Comparison of ENCODE assay signal across 8 cellular contexts in genomic region chr12:45214739-45215418, GRCh38. TPM values are rescaled to one million over a fixed set of nuclear protein-coding genes. Genes with fewer than 3 reads are reported as not detected.
A peak's percentile ranks its signal among the peaks of the same experiment; 100 is the strongest.
DNase-seq lines count a peak whose midpoint lies in the region; FAIRE-seq and TF ChIP-seq lines count a peak whose summit lies in the region.

No MANE protein-coding gene starts in this region.

- H3K36me3 ChIP-seq in kidney epithelial cell (ENCODE audit: control insufficient read depth, insufficient read depth, low read length) (no peaks in the 10 kb centered on the region), testis (ENCODE audit: low read depth, missing control alignments) (no peaks in the 10 kb centered on the region)

- H3K27ac Mint-ChIP-seq in activated naive CD4-positive, alpha-beta T cell treated with anti-CD3 and anti-CD28 coated beads, Interleukin-2, amount 50 U/mL, for 24 hours, result peak overlapping the region; percentile 91
- peak overlapping the region; percentile 84 for H3K27ac Mint-ChIP-seq in activated naive CD8-positive, alpha-beta T cell treated with anti-CD3 and anti-CD28 coated beads for 36 hours

- H3K4me3 Mint-ChIP-seq in activated naive CD4-positive, alpha-beta T cell treated with anti-CD3 and anti-CD28 coated beads, Interleukin-2, amount 50 U/mL, for 24 hours, result peak overlapping the region; percentile 94
- peak overlapping the region; percentile 87 for H3K4me3 Mint-ChIP-seq in activated naive CD8-positive, alpha-beta T cell treated with anti-CD3 and anti-CD28 coated beads for 36 hours

- H3K9me3 ChIP-seq in testis, result no peaks in the 10 kb centered on the region

- H3K27me3 ChIP-seq in kidney epithelial cell (ENCODE audit: control insufficient read depth, insufficient read depth, low read length) (no peaks in the 10 kb centered on the region), testis (no peaks in the 10 kb centered on the region)

- no peak for FAIRE-seq in D721Med (lab: Jason Lieb, UNC)

- no peak for DNase-seq in activated naive CD4-positive, alpha-beta T cell treated with Interleukin-2 at 50 U/mL for 16 hours
- DNase-seq in activated naive CD8-positive, alpha-beta T cell treated with anti-CD3 and anti-CD28 coated beads for 36 hours, result no peak
- DNase-seq in kidney epithelial cell (ENCODE audit: low read depth) (no peak), testis (peak; percentile 39), NCI-H446 (lab: John Stamatoyannopoulos, UW) (no peak), middle frontal gyrus (ENCODE audit: extremely low spot score, low spot score) (no peak), D721Med (ENCODE audit: insufficient read length, low spot score) (no peak)

- TF ChIP-seq CTCF in kidney epithelial cell (IDR thresholded peaks at IDR 0.05; ENCODE audit: insufficient read depth, low read length, poor library complexity, severe bottlenecking) (no peak), testis (IDR thresholded peaks at IDR 0.05) (peak in 1 of 3 experiments; percentile 0), D721Med (IDR thresholded peaks at IDR 0.05; ENCODE audit: insufficient read depth, missing control alignments) (no peak)

- H3K27me3 Mint-ChIP-seq in activated naive CD4-positive, alpha-beta T cell treated with anti-CD3 and anti-CD28 coated beads, Interleukin-2, amount 50 U/mL, for 24 hours, result no peaks in the 10 kb centered on the region
- no peaks in the 10 kb centered on the region for H3K27me3 Mint-ChIP-seq in activated naive CD8-positive, alpha-beta T cell treated with anti-CD3 and anti-CD28 coated beads for 36 hours

- intact Hi-C loops in testis (cut with DNase I; ENCODE audit: low total_unique reads), result no loop called here

- 3 to 5% methylated on average over 11 of the region's 11 CpGs for WGBS in testis, 2 donors

- H3K27ac ChIP-seq in testis, result peak overlapping the region; percentile 95 to 97

- peaks cover 21% of the 10 kb centered on the region for H3K4me1 ChIP-seq in testis

- H3K4me3 ChIP-seq in kidney epithelial cell (ENCODE audit: low read depth, low read length), result peak overlapping the region; percentile 92
- H3K4me3 ChIP-seq in testis, result peak overlapping the region; percentile 77 to 96

- no peaks in the 10 kb centered on the region for H3K36me3 Mint-ChIP-seq in activated naive CD4-positive, alpha-beta T cell treated with anti-CD3 and anti-CD28 coated beads, Interleukin-2, amount 50 U/mL, for 24 hours
- peaks cover 2% of the 10 kb centered on the region for H3K36me3 Mint-ChIP-seq in activated naive CD8-positive, alpha-beta T cell treated with anti-CD3 and anti-CD28 coated beads for 36 hours

- TF ChIP-seq POLR2A in testis (IDR thresholded peaks at IDR 0.05), result no peak

- peaks cover 56% of the 10 kb centered on the region for H3K4me1 Mint-ChIP-seq in activated naive CD4-positive, alpha-beta T cell treated with anti-CD3 and anti-CD28 coated beads, Interleukin-2, amount 50 U/mL, for 24 hours
- H3K4me1 Mint-ChIP-seq in activated naive CD8-positive, alpha-beta T cell treated with anti-CD3 and anti-CD28 coated beads for 36 hours, result peaks cover 32% of the 10 kb centered on the region

- no peaks in the 10 kb centered on the region for H3K9me3 Mint-ChIP-seq in activated naive CD4-positive, alpha-beta T cell treated with anti-CD3 and anti-CD28 coated beads, Interleukin-2, amount 50 U/mL, for 24 hours
- no peaks in the 10 kb centered on the region for H3K9me3 Mint-ChIP-seq in activated naive CD8-positive, alpha-beta T cell treated with anti-CD3 and anti-CD28 coated beads for 36 hours

RNA-seq across cellular contexts. Expression of gene ANO6, which starts 1.0 kb away (rescaled TPM):
- 10 to 100 TPM; 12.1 to 12.6 TPM for total RNA-seq in activated naive CD8-positive, alpha-beta T cell treated with anti-CD3 and anti-CD28 coated beads for 36 hours
- total RNA-seq in kidney epithelial cell, result 69.9 and 73.2 TPM in 2 replicates
- total RNA-seq in testis, result 10 to 100 TPM; 58.0 to 75.7 TPM
- polyA plus RNA-seq in testis (ENCODE audit: insufficient read depth, low read depth, low replicate concordance), result 33.1 TPM
